In the genomic region with DNA sequence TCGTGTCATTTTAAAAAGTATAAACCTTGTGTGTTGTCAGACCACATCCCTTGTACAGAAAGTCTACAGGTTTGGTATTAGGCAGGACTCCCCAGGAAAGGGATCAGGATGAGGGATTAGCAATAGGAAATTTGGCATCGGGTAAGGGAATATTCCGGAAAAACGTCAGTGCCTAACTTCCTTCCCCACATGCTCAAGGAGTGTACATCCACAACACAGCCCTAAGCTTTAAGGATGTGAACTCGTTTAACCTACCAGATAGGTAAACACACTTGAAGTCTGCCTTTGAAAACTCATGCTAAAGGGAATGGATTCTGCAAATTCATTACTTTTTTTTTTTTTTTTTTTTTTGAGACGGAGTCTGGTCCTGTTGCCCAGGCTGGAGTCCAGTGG, we compare ENCODE assay signal across 21 cellular contexts.
DNase-seq lines count a peak whose midpoint lies in the region; ATAC-seq and TF ChIP-seq lines count a peak whose summit lies in the region.
"Had no signal": no experiment of that assay in that cellular context is flagged by ENCODE, and none has a peak within 500 bp of the region (broad histone marks: within the 10 kb centered on the region; RNA-seq: fewer than 3 reads in every experiment).

No MANE protein-coding gene starts in this region.

- peak overlapping the region in 1 of 2 experiments; percentile 52 for H2BK12ac ChIP-seq in mesenchymal stem cell (ENCODE audit: low read length in 2 of 2)

- peak overlapping the region; percentile 72 for H3K9ac ChIP-seq in mesenchymal stem cell (ENCODE audit: low read length)
- H3K9ac ChIP-seq: BLaER1 treated with 17β-estradiol and CSF1 and Interleukin-3, amounts not matched to agents 10 nM and 100 nM; KMS-11 had no signal

- TF ChIP-seq CTCF in MCF 10A (IDR thresholded peaks at IDR 0.05; ENCODE audit: unreplicated experiment): no peak
- TF ChIP-seq CTCF in breast epithelium (IDR thresholded peaks at IDR 0.05): no peak
- TF ChIP-seq CTCF in fibroblast of the aortic adventitia (IDR thresholded peaks at IDR 0.05; ENCODE audit: insufficient read depth, low read length): no peak
- TF ChIP-seq CTCF in upper lobe of right lung (IDR thresholded peaks at IDR 0.05): no peak

- TF ChIP-seq POLR2A in breast epithelium (IDR thresholded peaks at IDR 0.05): no peak

- 78% methylated on average over 5 of the region's 6 CpGs for WGBS in mesenchymal stem cell

- no peak for DNase-seq in MCF 10A (ENCODE audit: unreplicated experiment)
- no peak for DNase-seq in breast epithelium (ENCODE audit: low spot score in 2 of 2)
- peak; percentile 12 for DNase-seq in fibroblast of the aortic adventitia (ENCODE audit: low read depth)
- DNase-seq in mesenchymal stem cell: peak; percentile 66
- DNase-seq in upper lobe of right lung: no peak
- no peak for DNase-seq in NCI-H1694 (lab: John Stamatoyannopoulos, UW)
- no peak for DNase-seq in central memory CD4-positive, alpha-beta T cell
- no peak for DNase-seq in left colon
- DNase-seq: activated CD4-positive, alpha-beta T cell treated with anti-CD3 and anti-CD28 coated beads for 48 hours; activated CD8-positive, alpha-beta memory T cell treated with anti-CD3 and anti-CD28 coated beads, Interleukin-2, amount 50 U/mL, for 4 hours; activated naive CD4-positive, alpha-beta T cell; glutamatergic neuron; immature natural killer cell; NCI-H1105; NCI-H2171; NCI-H748 treated with DMSO at 0.1 percent for 48 hours; Peyer's patch; stimulated activated CD4-positive, alpha-beta T cell treated with anti-CD3 and anti-CD28 coated beads, Interleukin-4, amount 100 ng/mL, for 1 hour had no signal

- CTCF ChIA-PET in MCF 10A (lab: Yijun Ruan, JAX): interaction anchor here (0.6 to 1.3 kb wide), 2 partner anchors 13 to 39 kb away, joined by 3 to 4 read pairs; no protein-coding TSS in a partner anchor

- H4K91ac ChIP-seq in mesenchymal stem cell (ENCODE audit: low read length): no peak overlapping the region

- H3K27me3 Mint-ChIP-seq in MCF 10A (ENCODE audit: insufficient read depth, unreplicated experiment): no peaks in the 10 kb centered on the region

- no peak overlapping the region for H3K27ac ChIP-seq in breast epithelium
- H3K27ac ChIP-seq in mesenchymal stem cell (ENCODE audit: low read length, poor library complexity, severe bottlenecking): no peak overlapping the region
- peak overlapping the region; percentile 71 for H3K27ac ChIP-seq in upper lobe of right lung
- H3K27ac ChIP-seq: 22Rv1; BLaER1 treated with 17β-estradiol and CSF1 and Interleukin-3, amounts not matched to agents 10 nM and 100 nM; KMS-11; Peyer's patch had no signal

- peak overlapping the region in 1 of 2 experiments; percentile 5 for H3K18ac ChIP-seq in mesenchymal stem cell (ENCODE audit: low read depth in 1 of 2, low read length in 2 of 2)

- no peak overlapping the region for H3K4ac ChIP-seq in mesenchymal stem cell (ENCODE audit: low read depth in 1 of 2, low read length in 2 of 2)

- H3K36me3 ChIP-seq in breast epithelium (no peaks in the 10 kb centered on the region), mesenchymal stem cell (ENCODE audit: control insufficient read depth in 1 of 2, insufficient read depth in 2 of 2, low read depth in 1 of 2, low read length in 2 of 2) (no peaks in the 10 kb centered on the region), upper lobe of right lung (no peaks in the 10 kb centered on the region)
- H3K36me3 ChIP-seq: BLaER1 treated with 17β-estradiol and CSF1 and Interleukin-3, amounts not matched to agents 10 nM and 100 nM; Peyer's patch had no signal

- peak overlapping the region; percentile 10 for H2AK5ac ChIP-seq in mesenchymal stem cell (ENCODE audit: low read length, severe bottlenecking)

- H3K4me3 ChIP-seq in breast epithelium (no peak overlapping the region), fibroblast of the aortic adventitia (ENCODE audit: low read depth, low read length) (no peak overlapping the region), mesenchymal stem cell (ENCODE audit: insufficient read depth in 1 of 2, low read depth in 1 of 2, low read length in 2 of 2) (no peak overlapping the region), upper lobe of right lung (no peak overlapping the region)
- H3K4me3 ChIP-seq: BLaER1 treated with 17β-estradiol and CSF1 and Interleukin-3, amounts not matched to agents 10 nM and 100 nM; Peyer's patch had no signal

- H3K9me3 Mint-ChIP-seq in MCF 10A (ENCODE audit: unreplicated experiment): no peaks in the 10 kb centered on the region
- H3K9me3 Mint-ChIP-seq: immature natural killer cell had no signal

- BruUV-seq in MCF 10A (replicated peaks; lab: Mats Ljungman, UMichigan): no TSS peak

- no peak overlapping the region for H2BK15ac ChIP-seq in mesenchymal stem cell (ENCODE audit: low read depth, poor library complexity, severe bottlenecking)

- intact Hi-C loops in MCF 10A (cut with micrococcal nuclease) (no loop called here), breast epithelium (cut with DNase I; ENCODE audit: low total_unique reads) (no loop called here), upper lobe of right lung (cut with DNase I) (no loop called here), left colon (cut with DNase I, micrococcal nuclease) (no loop called here)

- H3K4me1 ChIP-seq in breast epithelium: no peaks in the 10 kb centered on the region
- H3K4me1 ChIP-seq in mesenchymal stem cell (ENCODE audit: control insufficient read depth, insufficient read depth, low read depth, low read length): peaks cover 3% of the 10 kb centered on the region
- H3K4me1 ChIP-seq in upper lobe of right lung: peaks cover 15% of the 10 kb centered on the region
- H3K4me1 ChIP-seq: BLaER1 treated with 17β-estradiol and CSF1 and Interleukin-3, amounts not matched to agents 10 nM and 100 nM; Peyer's patch had no signal

- no peaks in the 10 kb centered on the region for H3K27me3 ChIP-seq in breast epithelium
- H3K27me3 ChIP-seq in mesenchymal stem cell (ENCODE audit: control insufficient read depth in 1 of 2, insufficient read depth in 1 of 2, low read length in 2 of 2): no peaks in the 10 kb centered on the region
- H3K27me3 ChIP-seq in upper lobe of right lung: no peaks in the 10 kb centered on the region
- H3K27me3 ChIP-seq: BLaER1 treated with 17β-estradiol and CSF1 and Interleukin-3, amounts not matched to agents 10 nM and 100 nM; Peyer's patch had no signal

- no peak overlapping the region for H2AFZ ChIP-seq in mesenchymal stem cell (ENCODE audit: low read depth, low read length)

- H3K27ac Mint-ChIP-seq in MCF 10A (ENCODE audit: low read depth, unreplicated experiment): peak overlapping the region; percentile 75
- H3K27ac Mint-ChIP-seq: immature natural killer cell had no signal

- no peak overlapping the region for H2BK5ac ChIP-seq in mesenchymal stem cell (ENCODE audit: low read depth, low read length, poor library complexity, severe bottlenecking)

- H3K4me2 ChIP-seq in mesenchymal stem cell (ENCODE audit: low read length, poor library complexity, severe bottlenecking): no peak overlapping the region
- H3K4me2 ChIP-seq: BLaER1 treated with 17β-estradiol and CSF1 and Interleukin-3, amounts not matched to agents 10 nM and 100 nM; KMS-11 had no signal

- no peak overlapping the region for H3K14ac ChIP-seq in mesenchymal stem cell (ENCODE audit: low read length in 2 of 2)

- ATAC-seq in upper lobe of right lung: peak; percentile 73
- no peak for ATAC-seq in left colon

- H3K36me3 Mint-ChIP-seq in MCF 10A (ENCODE audit: insufficient read depth, unreplicated experiment): no peaks in the 10 kb centered on the region
- H3K36me3 Mint-ChIP-seq: immature natural killer cell had no signal

- no peaks in the 10 kb centered on the region for H3K9me3 ChIP-seq in breast epithelium
- no peaks in the 10 kb centered on the region for H3K9me3 ChIP-seq in mesenchymal stem cell (ENCODE audit: control insufficient read depth, low read length)
- H3K9me3 ChIP-seq in upper lobe of right lung: no peaks in the 10 kb centered on the region
- H3K9me3 ChIP-seq: BLaER1 treated with 17β-estradiol and CSF1 and Interleukin-3, amounts not matched to agents 10 nM and 100 nM; Peyer's patch had no signal

- no peak overlapping the region for H3K4me3 Mint-ChIP-seq in MCF 10A (ENCODE audit: unreplicated experiment)
- H3K4me3 Mint-ChIP-seq: immature natural killer cell had no signal

- H3K4me1 Mint-ChIP-seq in MCF 10A (ENCODE audit: insufficient read depth, unreplicated experiment): peaks cover 16% of the 10 kb centered on the region
- H3K4me1 Mint-ChIP-seq: immature natural killer cell had no signal

- no peak overlapping the region for H3K23ac ChIP-seq in mesenchymal stem cell (ENCODE audit: low read length in 2 of 2)

- POLR2A ChIA-PET in MCF 10A (lab: Yijun Ruan, JAX): interaction anchor here (0.8 to 1.8 kb wide), 4 partner anchors 25 to 51 kb away, joined by 3 to 4 read pairs (median 4); no protein-coding TSS in a partner anchor

- H4K8ac ChIP-seq in mesenchymal stem cell (ENCODE audit: low read length): no peak overlapping the region

- H3K79me1 ChIP-seq in mesenchymal stem cell (replicated peaks; ENCODE audit: low read length, poor library complexity, severe bottlenecking): no peaks in the 10 kb centered on the region

- no peak overlapping the region for H2BK120ac ChIP-seq in mesenchymal stem cell (ENCODE audit: low read depth, low read length)

Comparison
In these comparisons a context has a peak if more than half of its experiments do, and no peak if none do; other contexts are left out.
1. DNase-seq: peak in fibroblast of the aortic adventitia (single experiment) and mesenchymal stem cell (single experiment); none in MCF 10A (single experiment), breast epithelium (0 of 2), upper lobe of right lung (single experiment), NCI-H1694 (single experiment), central memory CD4-positive, alpha-beta T cell (single experiment) and left colon (0 of 2).